ENCODE assay signal across 27 cellular contexts in the genomic region with DNA sequence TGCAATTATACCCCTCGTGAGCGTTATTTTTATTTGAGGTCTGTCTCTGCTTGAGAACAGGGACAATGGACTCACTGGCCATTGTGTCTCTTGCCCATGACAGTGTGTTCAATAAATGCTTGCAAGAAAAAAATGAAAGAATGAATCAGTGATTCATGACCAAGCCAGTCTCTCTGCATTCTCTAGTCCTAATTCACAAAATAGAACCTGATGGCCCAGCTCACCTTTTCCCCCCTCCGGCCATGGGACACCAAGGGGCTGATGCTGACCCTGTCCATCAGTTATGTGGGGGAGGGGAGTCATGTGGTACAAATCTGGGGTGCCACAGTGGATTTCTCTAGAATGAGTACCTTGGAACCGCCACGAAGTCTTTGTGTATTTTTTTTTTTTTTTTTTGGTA. TPM values are rescaled to one million over a fixed set of nuclear protein-coding genes. Genes with fewer than 3 reads are reported as not detected.
"Had no signal": no experiment of that assay in that cellular context is flagged by ENCODE, and none has a peak within 500 bp of the region (broad histone marks: within the 10 kb centered on the region; RNA-seq: fewer than 3 reads in every experiment).

No MANE protein-coding gene starts in this region.

- H3K4me3 ChIP-seq: adrenal gland, MG63, SJCRH30, SK-N-MC had no signal

- H3K9me3 ChIP-seq: adrenal gland, MG63, SJCRH30 had no signal

- H3K27me3 ChIP-seq: adrenal gland, SJCRH30 had no signal

- ATAC-seq: activated CD8-positive, alpha-beta T cell treated with anti-CD3 and anti-CD28 coated beads for 36 hours; activated naive CD4-positive, alpha-beta T cell treated with anti-CD3 and anti-CD28 coated beads, Interleukin-2, amount 50 U/mL, for 72 hours; activated T-cell treated with anti-CD3 and anti-CD28 coated beads, Interleukin-2, amount 50 U/mL, for 4 hours; Panc1 had no signal

- DNase-seq: activated CD4-positive, alpha-beta T cell treated with anti-CD3 and anti-CD28 coated beads, Interleukin-2, amount 10 ng/mL, durations not matched to agents 24 days and 14 days; activated CD4-positive, alpha-beta T cell treated with anti-CD3 and anti-CD28 coated beads, Interleukin-2, amount 50 U/mL, for 4 hours; activated CD8-positive, alpha-beta T cell treated with anti-CD3 and anti-CD28 coated beads for 36 hours; activated naive CD4-positive, alpha-beta T cell treated with Interleukin-2 at 50 U/mL for 16 hours; activated T-cell treated with anti-CD3 and anti-CD28 coated beads for 4 hours; activated T-cell treated with anti-CD3 and anti-CD28 coated beads, Interleukin-2, amount 50 U/mL, for 4 hours; adrenal gland; Kasumi-1; KG1; MG63; NCI-H1048; NCI-H1105 treated with DMSO at 0.1 percent for 48 hours; NCI-H1436; NCI-H1694; NCI-H1930; NCI-H345; NCI-H524 treated with DMSO at 0.1 percent for 48 hours; SHP77; SJCRH30 had no signal

- H3K27ac ChIP-seq: adrenal gland, SJCRH30, SK-N-MC had no signal

- H3K36me3 ChIP-seq: adrenal gland, MG63, SJCRH30 had no signal

- H3K4me1 ChIP-seq: SJCRH30 had no signal

RNA-seq across cellular contexts. Expression of a gene that starts 38.2 kb away (rescaled TPM):
- total RNA-seq: activated naive CD4-positive, alpha-beta T cell treated with anti-CD3 and anti-CD28 coated beads, Interleukin-2, amount 50 U/mL, for 72 hours; activated T-cell treated with anti-CD3 and anti-CD28 coated beads, Interleukin-2, amount 50 U/mL, for 4 hours; adrenal gland; cardiac septum; NCI-H460; RPMI7951; SJCRH30 had no signal
- polyA plus RNA-seq: adrenal gland had no signal

RNA-seq across cellular contexts. Expression of a gene that starts 51.9 kb away (rescaled TPM):
- total RNA-seq: activated CD4-positive, alpha-beta T cell treated with anti-CD3 and anti-CD28 coated beads, Interleukin-2, amount 10 ng/mL, durations not matched to agents 24 days and 14 days; activated CD8-positive, alpha-beta memory T cell treated with anti-CD3 and anti-CD28 coated beads for 36 hours; activated CD8-positive, alpha-beta T cell treated with anti-CD3 and anti-CD28 coated beads for 36 hours; activated naive CD4-positive, alpha-beta T cell treated with anti-CD3 and anti-CD28 coated beads, Interleukin-2, amount 50 U/mL, for 72 hours; activated T-cell treated with anti-CD3 and anti-CD28 coated beads, Interleukin-2, amount 50 U/mL, for 4 hours; activated T-helper 1 cell treated with anti-CD3 and anti-CD28 coated beads, Interleukin-12 subunit alpha, Interleukin-12 subunit beta, Interleukin-2, Interleukin-4 antibody, amounts not matched to agents 30 ng/mL and 10 ng/mL and 1 ng/mL, durations not matched to agents 14 hours and 24 hours and 36 hours; adrenal gland; cardiac septum; NCI-H460; RPMI7951; SJCRH30 had no signal
- polyA plus RNA-seq: adrenal gland had no signal
